8 cellular contexts compared by ENCODE assay signal in genomic region chr1:205774277-205775014, GRCh38. TPM values are rescaled to one million over a fixed set of nuclear protein-coding genes. Genes with fewer than 3 reads are reported as not detected.
DNase-seq lines count a peak whose midpoint lies in the region; ATAC-seq and TF ChIP-seq lines count a peak whose summit lies in the region.

No MANE protein-coding gene starts in this region.

- CTCF ChIA-PET in WTC11 (lab: Charles Lee), result interaction anchor here (0.6 to 2.3 kb wide), 6 partner anchors 10 to 407 kb away, joined by 3 to 15 read pairs (median 4); no protein-coding TSS in a partner anchor

- intact Hi-C loops in dendritic cell treated with granulocyte-macrophage colony-stimulating factor and Interleukin-4, amounts not matched to agents 40 ng/mL and 50 ng/mL, for 4 days (cut with micrococcal nuclease), result loop anchor here (2.0 kb wide), 1 partner anchor 26 kb away; no protein-coding TSS in a partner anchor

- H3K14ac ChIP-seq in mesenchymal stem cell (ENCODE audit: low read length in 2 of 2), result no peak overlapping the region

- peak overlapping the region; percentile 86 for H3K4me3 Mint-ChIP-seq in WTC11
- peak overlapping the region; percentile 86 for H3K4me3 Mint-ChIP-seq in dendritic cell treated with granulocyte-macrophage colony-stimulating factor and Interleukin-4, amounts not matched to agents 40 ng/mL and 50 ng/mL, for 4 days
- peak overlapping the region; percentile 98 for H3K4me3 Mint-ChIP-seq in stimulated activated effector memory CD8-positive, alpha-beta T cell treated with anti-CD3 and anti-CD28 coated beads, Interleukin-12 subunit alpha, Interleukin-12 subunit beta, amount 100 ng/mL, for 72 hours

- H3K4ac ChIP-seq in mesenchymal stem cell (ENCODE audit: low read depth in 1 of 2, low read length in 2 of 2), result peak overlapping the region; percentile 52 to 84

- H3K36me3 Mint-ChIP-seq in WTC11, result peaks cover 4% of the 10 kb centered on the region; the same call in 1 of the 2 replicates
- H3K36me3 Mint-ChIP-seq in dendritic cell treated with granulocyte-macrophage colony-stimulating factor and Interleukin-4, amounts not matched to agents 40 ng/mL and 50 ng/mL, for 4 days (ENCODE audit: low read depth), result peaks cover 40% of the 10 kb centered on the region
- peaks cover 53% of the 10 kb centered on the region for H3K36me3 Mint-ChIP-seq in stimulated activated effector memory CD8-positive, alpha-beta T cell treated with anti-CD3 and anti-CD28 coated beads, Interleukin-12 subunit alpha, Interleukin-12 subunit beta, amount 100 ng/mL, for 72 hours

- peak overlapping the region in 1 of 2 experiments; percentile 40 for H3K18ac ChIP-seq in mesenchymal stem cell (ENCODE audit: low read depth in 1 of 2, low read length in 2 of 2)

- 11% methylated on average over 30 of the region's 33 CpGs for WGBS in mesenchymal stem cell

- H3K4me1 ChIP-seq in mesenchymal stem cell (ENCODE audit: control insufficient read depth, insufficient read depth, low read depth, low read length), result peaks cover 5% of the 10 kb centered on the region

- H2BK15ac ChIP-seq in mesenchymal stem cell (ENCODE audit: low read depth, poor library complexity, severe bottlenecking), result no peak overlapping the region

- H3K4me3 ChIP-seq in mesenchymal stem cell (ENCODE audit: insufficient read depth in 1 of 2, low read depth in 1 of 2, low read length in 2 of 2), result peak overlapping the region; percentile 75 to 91

- no peak overlapping the region for H3K27ac ChIP-seq in mesenchymal stem cell (ENCODE audit: low read length, poor library complexity, severe bottlenecking)

- H3K27me3 ChIP-seq in mesenchymal stem cell (ENCODE audit: control insufficient read depth in 1 of 2, insufficient read depth in 1 of 2, low read length in 2 of 2), result no peaks in the 10 kb centered on the region

- TF ChIP-seq CTCF in WTC11 (IDR thresholded peaks at IDR 0.05), result no peak

- H3K9me3 Mint-ChIP-seq in WTC11, result peaks cover 27% of the 10 kb centered on the region
- no peaks in the 10 kb centered on the region for H3K9me3 Mint-ChIP-seq in dendritic cell treated with granulocyte-macrophage colony-stimulating factor and Interleukin-4, amounts not matched to agents 40 ng/mL and 50 ng/mL, for 4 days
- H3K9me3 Mint-ChIP-seq in stimulated activated effector memory CD8-positive, alpha-beta T cell treated with anti-CD3 and anti-CD28 coated beads, Interleukin-12 subunit alpha, Interleukin-12 subunit beta, amount 100 ng/mL, for 72 hours, result no peaks in the 10 kb centered on the region

- H2BK12ac ChIP-seq in mesenchymal stem cell (ENCODE audit: low read length in 2 of 2), result no peak overlapping the region

- H3K4me1 Mint-ChIP-seq in WTC11, result peaks cover 13% of the 10 kb centered on the region
- H3K4me1 Mint-ChIP-seq in dendritic cell treated with granulocyte-macrophage colony-stimulating factor and Interleukin-4, amounts not matched to agents 40 ng/mL and 50 ng/mL, for 4 days (ENCODE audit: low read depth), result peaks cover 43% of the 10 kb centered on the region
- peaks cover 53% of the 10 kb centered on the region for H3K4me1 Mint-ChIP-seq in stimulated activated effector memory CD8-positive, alpha-beta T cell treated with anti-CD3 and anti-CD28 coated beads, Interleukin-12 subunit alpha, Interleukin-12 subunit beta, amount 100 ng/mL, for 72 hours

- H2BK120ac ChIP-seq in mesenchymal stem cell (ENCODE audit: low read depth, low read length), result no peak overlapping the region

- H3K36me3 ChIP-seq in mesenchymal stem cell (ENCODE audit: control insufficient read depth in 1 of 2, insufficient read depth in 2 of 2, low read depth in 1 of 2, low read length in 2 of 2), result peaks cover 1 to 22% of the 10 kb centered on the region in 2 experiments

- POLR2A ChIA-PET in WTC11 (lab: Charles Lee), result interaction anchor here (2.0 kb wide), 1 partner anchor 25 kb away, joined by 6 read pairs; the partner anchor contains the start of gene NUCKS1

- H2BK5ac ChIP-seq in mesenchymal stem cell (ENCODE audit: low read depth, low read length, poor library complexity, severe bottlenecking), result no peak overlapping the region

- H3K27ac Mint-ChIP-seq in WTC11, result no peak overlapping the region
- peak overlapping the region; percentile 89 for H3K27ac Mint-ChIP-seq in dendritic cell treated with granulocyte-macrophage colony-stimulating factor and Interleukin-4, amounts not matched to agents 40 ng/mL and 50 ng/mL, for 4 days
- H3K27ac Mint-ChIP-seq in stimulated activated effector memory CD8-positive, alpha-beta T cell treated with anti-CD3 and anti-CD28 coated beads, Interleukin-12 subunit alpha, Interleukin-12 subunit beta, amount 100 ng/mL, for 72 hours, result peak overlapping the region; percentile 99

- H2AFZ ChIP-seq in mesenchymal stem cell (ENCODE audit: low read depth, low read length), result peak overlapping the region; percentile 95

- H3K27me3 Mint-ChIP-seq in WTC11 (ENCODE audit: low read depth), result peaks cover 58% of the 10 kb centered on the region
- H3K27me3 Mint-ChIP-seq in dendritic cell treated with granulocyte-macrophage colony-stimulating factor and Interleukin-4, amounts not matched to agents 40 ng/mL and 50 ng/mL, for 4 days, result no peaks in the 10 kb centered on the region

- H3K4me2 ChIP-seq in mesenchymal stem cell (ENCODE audit: low read length, poor library complexity, severe bottlenecking), result peak overlapping the region; percentile 84

- H3K23ac ChIP-seq in mesenchymal stem cell (ENCODE audit: low read length in 2 of 2), result no peak overlapping the region

- no peak overlapping the region for H4K8ac ChIP-seq in mesenchymal stem cell (ENCODE audit: low read length)

- peak; percentile 37 for DNase-seq in ELR (ENCODE audit: low read depth)
- peak; percentile 37 for DNase-seq in WTC11 (ENCODE audit: low spot score)
- peak; percentile 42 for DNase-seq in mesenchymal stem cell
- DNase-seq in stimulated activated effector memory CD8-positive, alpha-beta T cell treated with anti-CD3 and anti-CD28 coated beads, Interleukin-12 subunit alpha, Interleukin-12 subunit beta, amount 100 ng/mL, for 72 hours (ENCODE audit: low spot score in 2 of 2), result peak; percentile 9 to 75
- DNase-seq in NCI-H1417 treated with DMSO at 0.1 percent for 48 hours (lab: John Stamatoyannopoulos, UW), result no peak
- no peak for DNase-seq in putamen (ENCODE audit: low spot score)

- H3K79me1 ChIP-seq in mesenchymal stem cell (replicated peaks; ENCODE audit: low read length, poor library complexity, severe bottlenecking), result peaks cover 5% of the 10 kb centered on the region

- no peak overlapping the region for H2AK5ac ChIP-seq in mesenchymal stem cell (ENCODE audit: low read length, severe bottlenecking)

- no peak overlapping the region for H4K91ac ChIP-seq in mesenchymal stem cell (ENCODE audit: low read length)

- peak overlapping the region; percentile 89 for H3K9ac ChIP-seq in mesenchymal stem cell (ENCODE audit: low read length)

- no peaks in the 10 kb centered on the region for H3K9me3 ChIP-seq in mesenchymal stem cell (ENCODE audit: control insufficient read depth, low read length)

- ATAC-seq in HG02938 (IDR thresholded peaks at IDR 0.05; ENCODE audit: unreplicated experiment), result peak; percentile 15
- peak; percentile 82 for ATAC-seq in WTC11
- peak; percentile 33 for ATAC-seq in stimulated activated effector memory CD8-positive, alpha-beta T cell treated with anti-CD3 and anti-CD28 coated beads, Interleukin-12 subunit alpha, Interleukin-12 subunit beta, amount 100 ng/mL, for 72 hours

TF ChIP-seq in WTC11, 78 proteins besides CTCF, POLR2A, EP300 and RAD21:
- TF ChIP-seq HMGXB4 (CRISPR knock-in tag; IDR thresholded peaks at IDR 0.05) (peak; percentile 3; the same call in 1 of the 2 replicates), TEAD1 (CRISPR knock-in tag; IDR thresholded peaks at IDR 0.05) (no peak)
TF ChIP-seq in WTC11: peak in this region for 1.

RNA-seq across cellular contexts. Expression of gene RAB29, which starts 0.8 kb away (rescaled TPM):
- 10.7 to 11.2 TPM (median 11.0 TPM) in 3 replicates for total RNA-seq in WTC11 (2021)
- 28.0 TPM for polyA plus RNA-seq in mesenchymal stem cell (2013, experiment 1 of 2)
- polyA plus RNA-seq in mesenchymal stem cell (2013, experiment 2 of 2), result 29.2 TPM

RNA-seq across cellular contexts. Expression of gene NUCKS1, which starts 24.5 kb away (rescaled TPM):
- total RNA-seq in WTC11 (2021), result 401 to 414 TPM (median 403 TPM) in 3 replicates
- polyA plus RNA-seq in mesenchymal stem cell (2013, experiment 1 of 2), result 114 TPM
- polyA plus RNA-seq in mesenchymal stem cell (2013, experiment 2 of 2), result 122 TPM

RNA-seq across cellular contexts. Expression of gene SLC41A1, which starts 38.6 kb away (rescaled TPM):
- total RNA-seq in WTC11 (2021), result 30.4 to 32.8 TPM (median 31.9 TPM) in 3 replicates
- polyA plus RNA-seq in mesenchymal stem cell (2013, experiment 1 of 2), result 22.0 TPM
- 21.4 TPM for polyA plus RNA-seq in mesenchymal stem cell (2013, experiment 2 of 2)

Comparison
In these comparisons a context has a peak if more than half of its experiments do, and no peak if none do; other contexts are left out.
1. DNase-seq: peak in ELR (single experiment), WTC11 (single experiment), mesenchymal stem cell (single experiment) and stimulated activated effector memory CD8-positive, alpha-beta T cell treated with anti-CD3 and anti-CD28 coated beads, Interleukin-12 subunit alpha, Interleukin-12 subunit beta, amount 100 ng/mL, for 72 hours (2 of 2); none in NCI-H1417 treated with DMSO at 0.1 percent for 48 hours (single experiment) and putamen (single experiment).
2. ATAC-seq: peak in every context shown above with its lines; median percentile 82 in WTC11; 33 in stimulated activated effector memory CD8-positive, alpha-beta T cell treated with anti-CD3 and anti-CD28 coated beads, Interleukin-12 subunit alpha, Interleukin-12 subunit beta, amount 100 ng/mL, for 72 hours; 15 in HG02938.
3. Peak in every context shown above with its lines, with median percentiles within 50 percentile points of each other: H3K4me3 Mint-ChIP-seq.